ENCODE assay signal across 8 cellular contexts in genomic region chr22:20750461-20751184, GRCh38. TPM values are rescaled to one million over a fixed set of nuclear protein-coding genes. Genes with fewer than 3 reads are reported as not detected.
DNase-seq lines count a peak whose midpoint lies in the region; ATAC-seq and TF ChIP-seq lines count a peak whose summit lies in the region.

No MANE protein-coding gene starts in this region.

- H3K36me3 ChIP-seq in heart right ventricle (peaks cover 0 to 95% (median 27%) of the 10 kb centered on the region in 9 donors), smooth muscle cell (ENCODE audit: low read depth) (no peaks in the 10 kb centered on the region)

- CTCF ChIA-PET in activated CD4-positive, alpha-beta memory T cell treated with anti-CD3 and anti-CD28 coated beads for 36 hours (lab: Charles Lee), result interaction anchor here (1.2 kb wide), 1 partner anchor 9 kb away, joined by 6 read pairs; no protein-coding TSS in a partner anchor
- CTCF ChIA-PET in activated CD4-positive, alpha-beta memory T cell treated with anti-CD3 and anti-CD28 coated beads, Interleukin-2, amount 10 ng/mL, durations not matched to agents 7 days and 5 days (lab: Charles Lee), result interaction anchor here (0.6 kb wide), 1 partner anchor 253 kb away, joined by 3 read pairs; no protein-coding TSS in a partner anchor

- peak; percentile 71 for DNase-seq in activated CD4-positive, alpha-beta memory T cell treated with anti-CD3 and anti-CD28 coated beads for 36 hours
- DNase-seq in activated CD4-positive, alpha-beta memory T cell treated with anti-CD3 and anti-CD28 coated beads, Interleukin-2, amount 10 ng/mL, durations not matched to agents 7 days and 5 days, result no peak
- DNase-seq in NCI-H1092 (lab: John Stamatoyannopoulos, UW), result peak; percentile 94
- peak; percentile 56 to 66 for DNase-seq in heart right ventricle
- DNase-seq in smooth muscle cell (lab: John Stamatoyannopoulos, UW; ENCODE audit: unreplicated experiment), result peak; percentile 60
- DNase-seq in NK-92 treated with Interleukin-12 subunit alpha and Interleukin-12 subunit beta, amount 100 ng/mL, for 24 hours (lab: John Stamatoyannopoulos, UW), result no peak
- DNase-seq in type B pancreatic cell (ENCODE audit: extremely low spot score, unreplicated experiment), result no peak

- peaks cover 10% of the 10 kb centered on the region for H3K36me3 Mint-ChIP-seq in activated CD4-positive, alpha-beta memory T cell treated with anti-CD3 and anti-CD28 coated beads for 36 hours
- H3K36me3 Mint-ChIP-seq in activated CD4-positive, alpha-beta memory T cell treated with anti-CD3 and anti-CD28 coated beads, Interleukin-2, amount 10 ng/mL, durations not matched to agents 7 days and 5 days (ENCODE audit: low read depth), result peaks cover 20% of the 10 kb centered on the region
- H3K36me3 Mint-ChIP-seq in activated naive CD4-positive, alpha-beta T cell treated with anti-CD3 and anti-CD28 coated beads, Interleukin-2, amount 50 U/mL, for 24 hours, result peaks cover 9% of the 10 kb centered on the region
- peaks cover 4% of the 10 kb centered on the region for H3K36me3 Mint-ChIP-seq in type B pancreatic cell

- no peak overlapping the region for H3K4me3 ChIP-seq in heart right ventricle
- no peak overlapping the region for H3K4me3 ChIP-seq in smooth muscle cell

- POLR2A ChIA-PET in activated CD4-positive, alpha-beta memory T cell treated with anti-CD3 and anti-CD28 coated beads for 36 hours (lab: Charles Lee), result no interaction called here
- POLR2A ChIA-PET in activated CD4-positive, alpha-beta memory T cell treated with anti-CD3 and anti-CD28 coated beads, Interleukin-2, amount 10 ng/mL, durations not matched to agents 7 days and 5 days (lab: Charles Lee), result no interaction called here

- no peaks in the 10 kb centered on the region for H4K20me1 ChIP-seq in smooth muscle cell (ENCODE audit: low read depth)

- H3F3A ChIP-seq in smooth muscle cell (ENCODE audit: low read depth), result peaks cover 9% of the 10 kb centered on the region

- H3K9me3 Mint-ChIP-seq in activated CD4-positive, alpha-beta memory T cell treated with anti-CD3 and anti-CD28 coated beads for 36 hours, result no peaks in the 10 kb centered on the region
- H3K9me3 Mint-ChIP-seq in activated CD4-positive, alpha-beta memory T cell treated with anti-CD3 and anti-CD28 coated beads, Interleukin-2, amount 10 ng/mL, durations not matched to agents 7 days and 5 days, result no peaks in the 10 kb centered on the region
- no peaks in the 10 kb centered on the region for H3K9me3 Mint-ChIP-seq in activated naive CD4-positive, alpha-beta T cell treated with anti-CD3 and anti-CD28 coated beads, Interleukin-2, amount 50 U/mL, for 24 hours
- H3K9me3 Mint-ChIP-seq in type B pancreatic cell, result no peaks in the 10 kb centered on the region

- H3K27me3 ChIP-seq in heart right ventricle, result no peaks in the 10 kb centered on the region
- no peaks in the 10 kb centered on the region for H3K27me3 ChIP-seq in smooth muscle cell (ENCODE audit: low read depth)

- ATAC-seq in heart right ventricle, result peak; percentile 76 to 90 (median 82)

- WGBS in heart right ventricle, 2 donors, result 69% methylated on average over 9 of the region's 9 CpGs
- 53% methylated on average over 9 of the region's 9 CpGs for WGBS in smooth muscle cell (ENCODE audit: low lambda C conversion rate)

- peak overlapping the region; percentile 56 for H3K27ac Mint-ChIP-seq in activated CD4-positive, alpha-beta memory T cell treated with anti-CD3 and anti-CD28 coated beads for 36 hours
- no peak overlapping the region for H3K27ac Mint-ChIP-seq in activated CD4-positive, alpha-beta memory T cell treated with anti-CD3 and anti-CD28 coated beads, Interleukin-2, amount 10 ng/mL, durations not matched to agents 7 days and 5 days
- H3K27ac Mint-ChIP-seq in activated naive CD4-positive, alpha-beta T cell treated with anti-CD3 and anti-CD28 coated beads, Interleukin-2, amount 50 U/mL, for 24 hours, result peak overlapping the region; percentile 8
- H3K27ac Mint-ChIP-seq in type B pancreatic cell, result no peak overlapping the region

- H3K79me2 ChIP-seq in smooth muscle cell (ENCODE audit: low read depth), result no peaks in the 10 kb centered on the region

- H3K4me2 ChIP-seq in smooth muscle cell, result peak overlapping the region; percentile 44

- H2AFZ ChIP-seq in smooth muscle cell (ENCODE audit: low read depth), result no peak overlapping the region

- intact Hi-C loops in activated CD4-positive, alpha-beta memory T cell treated with anti-CD3 and anti-CD28 coated beads for 36 hours (cut with micrococcal nuclease), result loop anchor here (1.0 kb wide), 1 partner anchor 31 kb away; no protein-coding TSS in a partner anchor
- intact Hi-C loops in heart right ventricle (cut with DNase I), result loop anchor here in 1 of 10 donors (10.0 kb wide), 1 partner anchor 64 kb away; no protein-coding TSS in a partner anchor

- H3K4me1 Mint-ChIP-seq in activated CD4-positive, alpha-beta memory T cell treated with anti-CD3 and anti-CD28 coated beads for 36 hours (ENCODE audit: low read depth), result peaks cover 14% of the 10 kb centered on the region
- H3K4me1 Mint-ChIP-seq in activated CD4-positive, alpha-beta memory T cell treated with anti-CD3 and anti-CD28 coated beads, Interleukin-2, amount 10 ng/mL, durations not matched to agents 7 days and 5 days, result no peaks in the 10 kb centered on the region
- no peaks in the 10 kb centered on the region for H3K4me1 Mint-ChIP-seq in activated naive CD4-positive, alpha-beta T cell treated with anti-CD3 and anti-CD28 coated beads, Interleukin-2, amount 50 U/mL, for 24 hours
- no peaks in the 10 kb centered on the region for H3K4me1 Mint-ChIP-seq in type B pancreatic cell (ENCODE audit: unreplicated experiment)

- peaks cover 7 to 27% (median 12%) of the 10 kb centered on the region in 9 donors for H3K4me1 ChIP-seq in heart right ventricle
- H3K4me1 ChIP-seq in smooth muscle cell (ENCODE audit: low read depth), result no peaks in the 10 kb centered on the region

- H3K9me3 ChIP-seq in heart right ventricle, result no peaks in the 10 kb centered on the region
- H3K9me3 ChIP-seq in smooth muscle cell (replicated peaks; ENCODE audit: low read depth), result no peaks in the 10 kb centered on the region

- H3K9ac ChIP-seq in smooth muscle cell (ENCODE audit: low read depth), result peak overlapping the region; percentile 44

- H3K27ac ChIP-seq in heart right ventricle (no peak overlapping the region), smooth muscle cell (ENCODE audit: low read depth) (peak overlapping the region; percentile 87)

- TF ChIP-seq CTCF in heart right ventricle (IDR thresholded peaks at IDR 0.05) (no peak), smooth muscle cell (IDR thresholded peaks at IDR 0.05; ENCODE audit: borderline replicate concordance, insufficient read depth, poor library complexity, severe bottlenecking) (no peak), type B pancreatic cell (conservative IDR thresholded peaks at IDR 0.05) (no peak)

- H3K27me3 Mint-ChIP-seq in activated CD4-positive, alpha-beta memory T cell treated with anti-CD3 and anti-CD28 coated beads for 36 hours, result no peaks in the 10 kb centered on the region
- H3K27me3 Mint-ChIP-seq in activated CD4-positive, alpha-beta memory T cell treated with anti-CD3 and anti-CD28 coated beads, Interleukin-2, amount 10 ng/mL, durations not matched to agents 7 days and 5 days, result no peaks in the 10 kb centered on the region
- H3K27me3 Mint-ChIP-seq in activated naive CD4-positive, alpha-beta T cell treated with anti-CD3 and anti-CD28 coated beads, Interleukin-2, amount 50 U/mL, for 24 hours, result no peaks in the 10 kb centered on the region
- no peaks in the 10 kb centered on the region for H3K27me3 Mint-ChIP-seq in type B pancreatic cell

- no peak overlapping the region for H3K4me3 Mint-ChIP-seq in activated CD4-positive, alpha-beta memory T cell treated with anti-CD3 and anti-CD28 coated beads for 36 hours
- H3K4me3 Mint-ChIP-seq in activated CD4-positive, alpha-beta memory T cell treated with anti-CD3 and anti-CD28 coated beads, Interleukin-2, amount 10 ng/mL, durations not matched to agents 7 days and 5 days, result no peak overlapping the region
- no peak overlapping the region for H3K4me3 Mint-ChIP-seq in activated naive CD4-positive, alpha-beta T cell treated with anti-CD3 and anti-CD28 coated beads, Interleukin-2, amount 50 U/mL, for 24 hours
- no peak overlapping the region for H3K4me3 Mint-ChIP-seq in type B pancreatic cell

RNA-seq across cellular contexts. Expression of gene SERPIND1, which starts 23.3 kb away (rescaled TPM):
- not detected for total RNA-seq in activated CD4-positive, alpha-beta memory T cell treated with anti-CD3 and anti-CD28 coated beads for 36 hours
- not detected for total RNA-seq in activated CD4-positive, alpha-beta memory T cell treated with anti-CD3 and anti-CD28 coated beads, Interleukin-2, amount 10 ng/mL, durations not matched to agents 7 days and 5 days
- total RNA-seq in heart right ventricle (under 1 TPM in 3 of 10 donors, not detected in 7; 0.09 to 0.26 (median 0.15) TPM), smooth muscle cell (not detected in 2 replicates), type B pancreatic cell (ENCODE audit: low replicate concordance) (5.6 and 7.1 TPM in 2 replicates)
- polyA plus RNA-seq in heart right ventricle (under 1 TPM; 0.07 TPM), smooth muscle cell (0.10 TPM in 1 of 2 replicates, not detected in the other)

Comparison
In these comparisons a context has a peak if more than half of its experiments do, and no peak if none do; other contexts are left out.
1. DNase-seq: peak in activated CD4-positive, alpha-beta memory T cell treated with anti-CD3 and anti-CD28 coated beads for 36 hours (single experiment), NCI-H1092 (single experiment), heart right ventricle (2 of 2) and smooth muscle cell (single experiment); none in activated CD4-positive, alpha-beta memory T cell treated with anti-CD3 and anti-CD28 coated beads, Interleukin-2, amount 10 ng/mL, durations not matched to agents 7 days and 5 days (single experiment), NK-92 treated with Interleukin-12 subunit alpha and Interleukin-12 subunit beta, amount 100 ng/mL, for 24 hours (single experiment) and type B pancreatic cell (single experiment).
2. H3K27ac Mint-ChIP-seq: peak in activated CD4-positive, alpha-beta memory T cell treated with anti-CD3 and anti-CD28 coated beads for 36 hours (single experiment) and activated naive CD4-positive, alpha-beta T cell treated with anti-CD3 and anti-CD28 coated beads, Interleukin-2, amount 50 U/mL, for 24 hours (single experiment); none in activated CD4-positive, alpha-beta memory T cell treated with anti-CD3 and anti-CD28 coated beads, Interleukin-2, amount 10 ng/mL, durations not matched to agents 7 days and 5 days (single experiment) and type B pancreatic cell (single experiment).